In genomic region chr21:45177039-45177438, GRCh38 we compare ENCODE assay signal across 27 cellular contexts.
"Had no signal": no experiment of that assay in that cellular context is flagged by ENCODE, and none has a peak within 500 bp of the region (broad histone marks: within the 10 kb centered on the region; RNA-seq: fewer than 3 reads in every experiment).

No MANE protein-coding gene starts in this region.

- H3K4me3 Mint-ChIP-seq: dendritic cell treated with granulocyte-macrophage colony-stimulating factor and Interleukin-4, amounts not matched to agents 40 ng/mL and 50 ng/mL, for 4 days; endodermal cell; memory B cell; naive thymus-derived CD4-positive, alpha-beta T cell; nephron; neural progenitor cell; stimulated activated memory B cell treated with anti-CD40 and anti-IgM and Interleukin-4, amounts not matched to agents 10 μg/mL and 1 μg/mL and 100 μg/mL, for 72 hours; stimulated activated naive CD8-positive, alpha-beta T cell treated with anti-CD3 and anti-CD28 coated beads, Interleukin-15, Interleukin-2, amounts not matched to agents 100 ng/mL and 50 ng/mL, for 24 hours had no signal

- H3K4me3 ChIP-seq: colonic mucosa, gastrocnemius medialis, lung, neural progenitor cell, psoas muscle, skin epidermis, spleen, transverse colon, upper lobe of right lung, uterus had no signal

- H3K27ac Mint-ChIP-seq: dendritic cell treated with granulocyte-macrophage colony-stimulating factor and Interleukin-4, amounts not matched to agents 40 ng/mL and 50 ng/mL, for 4 days; endodermal cell; memory B cell; nephron; neural progenitor cell; stimulated activated memory B cell treated with anti-CD40 and anti-IgM and Interleukin-4, amounts not matched to agents 10 μg/mL and 1 μg/mL and 100 μg/mL, for 72 hours; stimulated activated naive CD8-positive, alpha-beta T cell treated with anti-CD3 and anti-CD28 coated beads, Interleukin-15, Interleukin-2, amounts not matched to agents 100 ng/mL and 50 ng/mL, for 24 hours had no signal

- H3K27ac ChIP-seq: colonic mucosa, epithelial cell of prostate, gastrocnemius medialis, neural progenitor cell, psoas muscle, skin epidermis, spleen, transverse colon, upper lobe of right lung, uterus had no signal

- H2AFZ ChIP-seq: neural progenitor cell had no signal

- ATAC-seq: esophagus mucosa; gastrocnemius medialis; left lobe of liver; naive thymus-derived CD4-positive, alpha-beta T cell; psoas muscle; right cardiac atrium; stimulated activated memory B cell treated with anti-CD40 and anti-IgM and Interleukin-4, amounts not matched to agents 10 μg/mL and 1 μg/mL and 100 μg/mL, for 72 hours; upper lobe of right lung had no signal

- DNase-seq: colonic mucosa; effector CD8-positive, alpha-beta T cell; endodermal cell; foreskin fibroblast; gastrocnemius medialis; head of caudate nucleus; kidney; midbrain; naive thymus-derived CD4-positive, alpha-beta T cell; psoas muscle; right cardiac atrium; spleen; stimulated activated CD4-positive, alpha-beta T cell treated with anti-CD3 and anti-CD28 coated beads, Interleukin-4, amount 100 ng/mL, for 4 hours; transverse colon; upper lobe of right lung; uterus had no signal

- H3K4me2 ChIP-seq: neural progenitor cell had no signal

- H3K9me3 ChIP-seq: colonic mucosa, gastrocnemius medialis, psoas muscle, spleen, transverse colon, upper lobe of right lung, uterus had no signal

- H3K27me3 ChIP-seq: colonic mucosa, gastrocnemius medialis, neural progenitor cell, spleen, transverse colon, upper lobe of right lung, uterus had no signal

- H3K4me1 ChIP-seq: colonic mucosa, gastrocnemius medialis, neural progenitor cell, psoas muscle, spleen, transverse colon, upper lobe of right lung, uterus had no signal

- H3K4me1 Mint-ChIP-seq: memory B cell; stimulated activated memory B cell treated with anti-CD40 and anti-IgM and Interleukin-4, amounts not matched to agents 10 μg/mL and 1 μg/mL and 100 μg/mL, for 72 hours had no signal

- H3K36me3 ChIP-seq: colonic mucosa, neural progenitor cell, uterus had no signal

- H3K9me3 Mint-ChIP-seq: dendritic cell treated with granulocyte-macrophage colony-stimulating factor and Interleukin-4, amounts not matched to agents 40 ng/mL and 50 ng/mL, for 4 days; endodermal cell; memory B cell; naive thymus-derived CD4-positive, alpha-beta T cell; nephron; neural progenitor cell; stimulated activated memory B cell treated with anti-CD40 and anti-IgM and Interleukin-4, amounts not matched to agents 10 μg/mL and 1 μg/mL and 100 μg/mL, for 72 hours; stimulated activated naive CD8-positive, alpha-beta T cell treated with anti-CD3 and anti-CD28 coated beads, Interleukin-15, Interleukin-2, amounts not matched to agents 100 ng/mL and 50 ng/mL, for 24 hours had no signal

- H3K27me3 Mint-ChIP-seq: dendritic cell treated with granulocyte-macrophage colony-stimulating factor and Interleukin-4, amounts not matched to agents 40 ng/mL and 50 ng/mL, for 4 days; memory B cell; naive thymus-derived CD4-positive, alpha-beta T cell; stimulated activated memory B cell treated with anti-CD40 and anti-IgM and Interleukin-4, amounts not matched to agents 10 μg/mL and 1 μg/mL and 100 μg/mL, for 72 hours; stimulated activated naive CD8-positive, alpha-beta T cell treated with anti-CD3 and anti-CD28 coated beads, Interleukin-15, Interleukin-2, amounts not matched to agents 100 ng/mL and 50 ng/mL, for 24 hours had no signal
